Comparison of ENCODE assay signal across 1 cellular context in genomic region chr12:93990832-93991748, GRCh38.
TF ChIP-seq lines count a peak whose summit lies in the region.

No MANE protein-coding gene starts in this region.

TF ChIP-seq in HepG2, 621 proteins besides CTCF, POLR2A, EP300 and RAD21 (continued from another document and continues in another):
- TF ChIP-seq ZNF710 (CRISPR knock-in tag; IDR thresholded peaks at IDR 0.05; ENCODE audit: borderline replicate concordance) (no peak), ZC3H13 (CRISPR knock-in tag; IDR thresholded peaks at IDR 0.05) (no peak), ZSCAN21 (CRISPR knock-in tag; IDR thresholded peaks at IDR 0.05; ENCODE audit: borderline replicate concordance) (no peak), NR2F2 (IDR thresholded peaks at IDR 0.05; ENCODE audit: borderline replicate concordance, low read depth) (no peak), RNF219 (CRISPR knock-in tag; IDR thresholded peaks at IDR 0.05) (no peak), ADNP (CRISPR knock-in tag; IDR thresholded peaks at IDR 0.05) (no peak), ZNF615 (CRISPR knock-in tag; IDR thresholded peaks at IDR 0.05; ENCODE audit: borderline replicate concordance) (no peak), SALL1 (CRISPR knock-in tag; IDR thresholded peaks at IDR 0.05) (peak; percentile 39; the same call in 1 of the 2 replicates), ZMYM3 (CRISPR knock-in tag; IDR thresholded peaks at IDR 0.05) (no peak), ZMYM2 (CRISPR knock-in tag; IDR thresholded peaks at IDR 0.05) (no peak), RAD51 (IDR thresholded peaks at IDR 0.05; ENCODE audit: borderline replicate concordance) (no peak), XRCC5 (optimal IDR thresholded peaks at IDR 0.05; ENCODE audit: low read length) (peak; percentile 62), MAF1 (CRISPR knock-in tag; IDR thresholded peaks at IDR 0.05; ENCODE audit: borderline replicate concordance) (no peak), ATF1 (CRISPR knock-in tag; IDR thresholded peaks at IDR 0.05) (no peak), ZMYM4 (CRISPR knock-in tag; IDR thresholded peaks at IDR 0.05) (0 out of 2 replicates have a peak, but pooled peaks have one; percentile 29), SMC3 (IDR thresholded peaks at IDR 0.05; ENCODE audit: low read length) (peak; percentile 50; the same call in 1 of the 2 replicates), ZNF598 (CRISPR knock-in tag; IDR thresholded peaks at IDR 0.05; ENCODE audit: borderline replicate concordance) (no peak), POGK (CRISPR knock-in tag; conservative IDR thresholded peaks at IDR 0.05) (0 out of 2 replicates have a peak, but pooled peaks have one; percentile 21), FOXK2 (IDR thresholded peaks at IDR 0.05) (no peak), ZNF558 (CRISPR knock-in tag; IDR thresholded peaks at IDR 0.05; ENCODE audit: borderline replicate concordance) (no peak), ZBTB4 (CRISPR knock-in tag; IDR thresholded peaks at IDR 0.05; ENCODE audit: borderline replicate concordance) (no peak), RXRB (CRISPR knock-in tag; IDR thresholded peaks at IDR 0.05; ENCODE audit: borderline replicate concordance) (0 out of 2 replicates have a peak, but pooled peaks have one; percentile 16), MTF1 (CRISPR knock-in tag; IDR thresholded peaks at IDR 0.05) (no peak), FOXO4 (CRISPR knock-in tag; conservative IDR thresholded peaks at IDR 0.05) (no peak), MTA3 (CRISPR knock-in tag; IDR thresholded peaks at IDR 0.05) (no peak), ZBTB7A (CRISPR knock-in tag; IDR thresholded peaks at IDR 0.05) (no peak), ZNF253 (CRISPR knock-in tag; IDR thresholded peaks at IDR 0.05; ENCODE audit: borderline replicate concordance) (no peak), DNMT3B (CRISPR knock-in tag; conservative IDR thresholded peaks at IDR 0.05) (no peak), HNRNPUL1 (IDR thresholded peaks at IDR 0.05; ENCODE audit: low read depth, low read length) (no peak), PREB (CRISPR knock-in tag; IDR thresholded peaks at IDR 0.05) (no peak), MAZ (IDR thresholded peaks at IDR 0.05; ENCODE audit: borderline replicate concordance, low read depth, low read length) (no peak), MAZ (CRISPR knock-in tag; IDR thresholded peaks at IDR 0.05; ENCODE audit: low read depth) (no peak), SP140L (CRISPR knock-in tag; IDR thresholded peaks at IDR 0.05; ENCODE audit: borderline replicate concordance) (no peak), CREB1 (IDR thresholded peaks at IDR 0.05) (no peak), CREB1 (CRISPR knock-in tag; IDR thresholded peaks at IDR 0.05) (no peak), RFX5 (IDR thresholded peaks at IDR 0.05; ENCODE audit: low read depth, low read length) (no peak), ESRRA (CRISPR knock-in tag; IDR thresholded peaks at IDR 0.05; ENCODE audit: low read depth) (no peak), DR1 (CRISPR knock-in tag; IDR thresholded peaks at IDR 0.05) (no peak), ZFX (CRISPR knock-in tag; IDR thresholded peaks at IDR 0.05; ENCODE audit: low read depth) (0 out of 2 replicates have a peak, but pooled peaks have one; percentile 30), MEIS1 (CRISPR knock-in tag; IDR thresholded peaks at IDR 0.05; ENCODE audit: borderline replicate concordance) (no peak), TOE1 (CRISPR knock-in tag; IDR thresholded peaks at IDR 0.05) (no peak), SNAPC5 (CRISPR knock-in tag; IDR thresholded peaks at IDR 0.05; ENCODE audit: borderline replicate concordance) (no peak), ZNF737 (CRISPR knock-in tag; IDR thresholded peaks at IDR 0.05; ENCODE audit: borderline replicate concordance) (no peak), ZNF788 (CRISPR knock-in tag; IDR thresholded peaks at IDR 0.05; ENCODE audit: borderline replicate concordance) (peak; percentile 21; the same call in 1 of the 2 replicates), ZBTB46 (CRISPR knock-in tag; IDR thresholded peaks at IDR 0.05; ENCODE audit: borderline replicate concordance) (no peak), ZNF646 (CRISPR knock-in tag; IDR thresholded peaks at IDR 0.05) (no peak)
